ENCODE assay signal across 8 cellular contexts in the genomic region with DNA sequence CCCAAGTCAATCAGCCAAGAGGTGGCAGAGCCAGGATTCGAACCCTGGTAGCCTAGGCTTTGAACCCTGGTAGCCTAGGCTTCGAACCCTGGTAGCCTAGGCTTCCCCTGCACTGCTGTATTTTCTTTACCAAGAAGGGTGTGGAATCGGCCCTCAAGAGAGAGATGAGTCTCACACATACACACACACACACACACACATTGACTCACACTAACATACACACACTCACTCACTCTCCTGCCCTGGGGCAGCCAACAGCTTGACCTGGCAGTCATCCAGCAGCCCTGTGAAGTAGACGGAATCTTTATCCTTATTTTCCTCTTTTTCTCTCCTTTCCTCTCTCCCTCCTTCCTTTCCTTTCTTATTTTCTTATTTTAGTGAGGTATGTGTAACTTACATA. TPM values are rescaled to one million over a fixed set of nuclear protein-coding genes. Genes with fewer than 3 reads are reported as not detected.
DNase-seq lines count a peak whose midpoint lies in the region; ATAC-seq and TF ChIP-seq lines count a peak whose summit lies in the region.

No MANE protein-coding gene starts in this region.

- H3K4me3 ChIP-seq in HCT116 (replicated peaks in 1 of 2; ENCODE audit: low read depth in 1 of 2, low read length in 2 of 2) (no peak overlapping the region), hepatocyte (no peak overlapping the region)

- H3K9me3 ChIP-seq in HCT116 (ENCODE audit: control insufficient read depth in 1 of 2, insufficient read depth in 1 of 2, low read depth in 1 of 2, low read length in 2 of 2): no peaks in the 10 kb centered on the region
- no peaks in the 10 kb centered on the region for H3K9me3 ChIP-seq in hepatocyte (ENCODE audit: low read depth)

- TF ChIP-seq CTCF in HCT116 (IDR thresholded peaks at IDR 0.05 in 2 of 3, conservative IDR thresholded peaks at IDR 0.05 in 1 of 3; ENCODE audit: borderline replicate concordance in 1 of 3, insufficient read depth in 1 of 3, low read depth in 2 of 3, low read length in 2 of 3) (no peak), VCaP (conservative IDR thresholded peaks at IDR 0.05) (no peak), hepatocyte (IDR thresholded peaks at IDR 0.05; ENCODE audit: poor library complexity) (no peak)

- DNase-seq in HCT116 (ENCODE audit: low read depth, low spot score) (peak; percentile 7), hepatocyte (ENCODE audit: low spot score) (peak; percentile 88), smooth muscle cell of the brain vasculature (ENCODE audit: low read depth, low spot score) (peak; percentile 78), NCI-H1436 treated with DMSO at 0.1 percent for 48 hours (lab: John Stamatoyannopoulos, UW) (no peak), activated T-cell treated with anti-CD3 and anti-CD28 coated beads for 4 hours (no peak)

- no peaks in the 10 kb centered on the region for H4K20me1 ChIP-seq in HCT116 (ENCODE audit: insufficient read depth)
- no peaks in the 10 kb centered on the region for H4K20me1 ChIP-seq in hepatocyte (ENCODE audit: insufficient read depth, poor library complexity, severe bottlenecking)

- BruUV-seq in HCT116 (replicated peaks; lab: Mats Ljungman, UMichigan): no TSS peak

- H3K4me1 ChIP-seq in HCT116 (ENCODE audit: control insufficient read depth in 1 of 2, insufficient read depth in 2 of 2, low read length in 2 of 2): peaks cover 12 to 35% of the 10 kb centered on the region in 2 experiments; a peak in 3 of 4 replicates
- H3K4me1 ChIP-seq in hepatocyte (ENCODE audit: insufficient read depth): peaks cover 49% of the 10 kb centered on the region

- H3K36me3 ChIP-seq in HCT116 (ENCODE audit: control insufficient read depth in 1 of 2, insufficient read depth in 2 of 2, low read length in 2 of 2): no peaks in the 10 kb centered on the region
- no peaks in the 10 kb centered on the region for H3K36me3 ChIP-seq in hepatocyte (replicated peaks; ENCODE audit: insufficient read depth, low read depth)

- peak overlapping the region; percentile 24; the same call in 1 of the 2 replicates for H3K9ac ChIP-seq in HCT116 (ENCODE audit: low read length)

- intact Hi-C loops in HCT116 (cut with micrococcal nuclease): loop anchor here (2.0 kb wide), 2 partner anchors 135 to 187 kb away; no protein-coding TSS in a partner anchor

- H3K27me3 ChIP-seq in HCT116 (ENCODE audit: insufficient read depth, low read length) (no peaks in the 10 kb centered on the region), hepatocyte (no peaks in the 10 kb centered on the region)

- H3K79me2 ChIP-seq in HCT116 (ENCODE audit: insufficient read depth, low read length) (no peaks in the 10 kb centered on the region), hepatocyte (no peaks in the 10 kb centered on the region)

- ATAC-seq in HCT116: no peak
- no peak for ATAC-seq in HG02763 (IDR thresholded peaks at IDR 0.05; ENCODE audit: unreplicated experiment)
- no peak for ATAC-seq in HG03521 (IDR thresholded peaks at IDR 0.05; ENCODE audit: unreplicated experiment)

- TF ChIP-seq RAD21 in HCT116 (IDR thresholded peaks at IDR 0.05; ENCODE audit: low read depth): no peak

- RAD21 ChIA-PET in HCT116 (lab: Charles Lee; ENCODE audit: low non-redundant PET in 1 of 2, low total read pairs in 2 of 2, uncharacterized antibody in 2 of 2, unreplicated experiment in 2 of 2): no interaction called here

- no peak for TF ChIP-seq POLR2A in HCT116 (IDR thresholded peaks at IDR 0.05; ENCODE audit: borderline replicate concordance, extremely low read depth, insufficient read depth, insufficient read length)

- POLR2A ChIA-PET in HCT116 (lab: Charles Lee): interaction anchor here (1.9 to 3.7 kb wide), 2 partner anchors 133 to 171 kb away, joined by 5 to 20 read pairs; partner anchors contain the start of gene DUSP1

- H3K27ac ChIP-seq in HCT116 (ENCODE audit: low read depth, low read length) (peak overlapping the region; percentile 23; the same call in 1 of the 2 replicates), VCaP (peak overlapping the region; percentile 87), hepatocyte (peak overlapping the region; percentile 99)

- H3K9me2 ChIP-seq in HCT116 (ENCODE audit: insufficient read depth): no peaks in the 10 kb centered on the region
- no peaks in the 10 kb centered on the region for H3K9me2 ChIP-seq in hepatocyte (replicated peaks; ENCODE audit: insufficient read depth)

- CTCF ChIA-PET in HCT116 (lab: Charles Lee): interaction anchor here (0.7 kb wide), 1 partner anchor 187 kb away, joined by 3 read pairs; no protein-coding TSS in a partner anchor

- H2AFZ ChIP-seq in HCT116 (ENCODE audit: low read depth, low read length, poor library complexity, severe bottlenecking) (no peak overlapping the region), hepatocyte (no peak overlapping the region)

- WGBS in hepatocyte (ENCODE audit: low lambda C conversion rate, missing lambda C conversion rate): 62% methylated on average over 4 of the region's 4 CpGs

- H3K4me2 ChIP-seq in HCT116 (ENCODE audit: low read length) (peak overlapping the region; percentile 33; the same call in 1 of the 2 replicates), hepatocyte (peak overlapping the region; percentile 12)

TF ChIP-seq in HCT116, 20 proteins besides CTCF, POLR2A, EP300 and RAD21:
- no peak for TF ChIP-seq ZFX (IDR thresholded peaks at IDR 0.05)
- TF ChIP-seq POLR2AphosphoS5 (IDR thresholded peaks at IDR 0.05; ENCODE audit: low read depth, low read length): peak; percentile 58

RNA-seq across cellular contexts. Expression of gene RPL26L1, which starts 55.4 kb away (rescaled TPM):
- total RNA-seq in HCT116 (2021; ENCODE audit: unreplicated experiment) (58.3 TPM), hepatocyte (48.0 and 51.5 TPM in 2 replicates)
- 76.8 and 85.2 TPM in 2 replicates for polyA plus RNA-seq in HCT116 (2012)
- 55.2 and 69.1 TPM in 2 replicates for polyA plus RNA-seq in hepatocyte

Comparison
In these comparisons a context has a peak if more than half of its experiments do, and no peak if none do; other contexts are left out.
1. DNase-seq: peak in HCT116 (single experiment), hepatocyte (single experiment) and smooth muscle cell of the brain vasculature (single experiment); none in NCI-H1436 treated with DMSO at 0.1 percent for 48 hours (single experiment) and activated T-cell treated with anti-CD3 and anti-CD28 coated beads for 4 hours (single experiment).
2. H3K27ac ChIP-seq: peak in every context shown above with its lines; median percentile 99 in hepatocyte; 87 in VCaP; 23 in HCT116.